ENCODE assay signal across 21 cellular contexts in the genomic region with DNA sequence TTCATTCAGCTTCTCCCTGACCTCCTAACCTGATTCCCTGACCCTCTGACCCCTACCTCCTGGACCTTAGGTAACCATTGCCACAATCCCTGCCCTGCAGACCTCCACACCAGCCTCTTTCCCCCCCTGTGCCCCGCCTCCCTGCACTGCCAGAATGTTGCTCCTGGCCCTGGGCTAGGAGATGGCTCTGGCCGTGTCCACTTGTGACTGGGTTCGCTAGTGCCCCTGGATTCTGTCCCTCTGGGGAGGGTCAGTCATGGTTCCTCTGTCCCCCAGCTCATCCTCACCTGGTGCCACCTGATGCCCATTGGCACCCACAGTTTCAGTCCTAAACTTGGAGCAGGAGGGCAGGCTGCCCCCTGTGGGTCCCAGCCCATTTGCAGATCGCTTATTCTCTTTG. TPM values are rescaled to one million over a fixed set of nuclear protein-coding genes. Genes with fewer than 3 reads are reported as not detected.
DNase-seq lines count a peak whose midpoint lies in the region; ATAC-seq and TF ChIP-seq lines count a peak whose summit lies in the region.
"Had no signal": no experiment of that assay in that cellular context is flagged by ENCODE, and none has a peak within 500 bp of the region (broad histone marks: within the 10 kb centered on the region; RNA-seq: fewer than 3 reads in every experiment).

No MANE protein-coding gene starts in this region.

- H3K27me3 ChIP-seq in left ventricle myocardium inferior (ENCODE audit: low read depth) (peaks cover 24% of the 10 kb centered on the region), endodermal cell (ENCODE audit: control insufficient read depth, insufficient read depth, low read length, poor library complexity, severe bottlenecking) (peaks cover 41% of the 10 kb centered on the region)

- no peak overlapping the region for H3K9ac ChIP-seq in endodermal cell (ENCODE audit: extremely low read depth, low read length, poor library complexity, severe bottlenecking)
- H3K9ac ChIP-seq: GM23248 had no signal

- H3K9me3 Mint-ChIP-seq in endodermal cell (no peaks in the 10 kb centered on the region), immature natural killer cell (no peaks in the 10 kb centered on the region)
- H3K9me3 Mint-ChIP-seq: CD4-positive, alpha-beta T cell had no signal

- H3K27ac ChIP-seq in left ventricle myocardium inferior (replicated peaks) (peak overlapping the region; percentile 87), endodermal cell (ENCODE audit: low read depth, low read length) (no peak overlapping the region)
- H3K27ac ChIP-seq: C4-2B, GM23248, HL-60 had no signal

- H3K4me1 ChIP-seq in left ventricle myocardium inferior (peaks cover 61% of the 10 kb centered on the region), endodermal cell (ENCODE audit: control insufficient read depth, insufficient read depth, low read length) (peaks cover 5% of the 10 kb centered on the region)

- H3K4me3 Mint-ChIP-seq in endodermal cell = no peak overlapping the region
- H3K4me3 Mint-ChIP-seq in immature natural killer cell = no peak overlapping the region
- H3K4me3 Mint-ChIP-seq: CD4-positive, alpha-beta T cell had no signal

- H3K36me3 ChIP-seq in left ventricle myocardium inferior = no peaks in the 10 kb centered on the region
- no peaks in the 10 kb centered on the region for H3K36me3 ChIP-seq in endodermal cell (ENCODE audit: control insufficient read depth, insufficient read depth, low read length)
- H3K36me3 ChIP-seq: HAP-1 had no signal

- H3K27ac Mint-ChIP-seq in endodermal cell (no peak overlapping the region), immature natural killer cell (no peak overlapping the region)
- H3K27ac Mint-ChIP-seq: CD4-positive, alpha-beta T cell had no signal

- H3K27me3 Mint-ChIP-seq in endodermal cell (ENCODE audit: insufficient read depth) (peaks cover 46% of the 10 kb centered on the region), immature natural killer cell (ENCODE audit: low read depth in 3 of 3) (peaks cover 2 to 7% (median 6%) of the 10 kb centered on the region in 3 donors)

- no peak for TF ChIP-seq CTCF in left ventricle myocardium inferior (IDR thresholded peaks at IDR 0.05; ENCODE audit: borderline replicate concordance)
- no peak for TF ChIP-seq CTCF in endodermal cell (conservative IDR thresholded peaks at IDR 0.05)
- TF ChIP-seq CTCF in omental fat pad (IDR thresholded peaks at IDR 0.05) = no peak

- ATAC-seq in Right ventricle myocardium inferior (no peak), omental fat pad (ENCODE audit: low FRiP score) (no peak)

- H3K4me3 ChIP-seq in left ventricle myocardium inferior (no peak overlapping the region), endodermal cell (ENCODE audit: low read length) (no peak overlapping the region)
- H3K4me3 ChIP-seq: GM23248, HAP-1 had no signal

- H3K4me1 Mint-ChIP-seq in endodermal cell (peaks cover 7% of the 10 kb centered on the region), immature natural killer cell (no peaks in the 10 kb centered on the region)

- no peak for DNase-seq in left ventricle myocardium inferior
- no peak for DNase-seq in Right ventricle myocardium inferior (ENCODE audit: missing footprints)
- peak; percentile 26 for DNase-seq in endodermal cell
- DNase-seq in omental fat pad (ENCODE audit: low spot score) = peak; percentile 2
- no peak for DNase-seq in stimulated activated CD8-positive, alpha-beta memory T cell treated with anti-CD3 and anti-CD28 coated beads, Interleukin-4, amount 100 ng/mL, for 48 hours
- no peak for DNase-seq in immature natural killer cell
- no peak for DNase-seq in NCI-H69 (lab: John Stamatoyannopoulos, UW)
- DNase-seq: ACHN; Caco-2; CD4-positive, alpha-beta T cell; DMS79; GDM1; GM23248 had no signal

- intact Hi-C loops in left ventricle myocardium inferior (cut with micrococcal nuclease) = no loop called here
- intact Hi-C loops in Right ventricle myocardium inferior (cut with DNase I) = no loop called here

- 79 to 90% methylated on average over 4 of the region's 4 CpGs for WGBS in endodermal cell (ENCODE audit: insufficient coverage in 1 of 2, insufficient read length in 1 of 2), 2 experiments

- H3K9me3 ChIP-seq in left ventricle myocardium inferior (replicated peaks) (no peaks in the 10 kb centered on the region), endodermal cell (ENCODE audit: control insufficient read depth, low read length) (no peaks in the 10 kb centered on the region)
- H3K9me3 ChIP-seq: Caco-2, HAP-1 had no signal

- H3K36me3 Mint-ChIP-seq in endodermal cell (ENCODE audit: low read depth) = no peaks in the 10 kb centered on the region
- no peaks in the 10 kb centered on the region for H3K36me3 Mint-ChIP-seq in immature natural killer cell

RNA-seq across cellular contexts. Expression of gene PRR23E, which starts 56.2 kb away (rescaled TPM):
- total RNA-seq in left ventricle myocardium inferior (not detected), Right ventricle myocardium inferior (not detected), endodermal cell (not detected), omental fat pad (not detected)
- not detected for polyA plus RNA-seq in endodermal cell (2013, experiment 1 of 2)
- polyA plus RNA-seq in endodermal cell (2013, experiment 2 of 2) = not detected
- not detected for polyA plus RNA-seq in immature natural killer cell
- total RNA-seq: A172; Caco-2; CD4-positive, alpha-beta T cell; Daoy; GM23248; H4; HT1080 had no signal
- polyA plus RNA-seq: BJ, GM23248 had no signal

Comparison
In these comparisons a context has a peak if more than half of its experiments do, and no peak if none do; other contexts are left out.
1. DNase-seq: peak in endodermal cell (single experiment) and omental fat pad (single experiment); none in left ventricle myocardium inferior (single experiment), Right ventricle myocardium inferior (single experiment), stimulated activated CD8-positive, alpha-beta memory T cell treated with anti-CD3 and anti-CD28 coated beads, Interleukin-4, amount 100 ng/mL, for 48 hours (single experiment), immature natural killer cell (0 of 3) and NCI-H69 (single experiment).